Comparison of ENCODE assay signal across 7 cellular contexts in the genomic region with DNA sequence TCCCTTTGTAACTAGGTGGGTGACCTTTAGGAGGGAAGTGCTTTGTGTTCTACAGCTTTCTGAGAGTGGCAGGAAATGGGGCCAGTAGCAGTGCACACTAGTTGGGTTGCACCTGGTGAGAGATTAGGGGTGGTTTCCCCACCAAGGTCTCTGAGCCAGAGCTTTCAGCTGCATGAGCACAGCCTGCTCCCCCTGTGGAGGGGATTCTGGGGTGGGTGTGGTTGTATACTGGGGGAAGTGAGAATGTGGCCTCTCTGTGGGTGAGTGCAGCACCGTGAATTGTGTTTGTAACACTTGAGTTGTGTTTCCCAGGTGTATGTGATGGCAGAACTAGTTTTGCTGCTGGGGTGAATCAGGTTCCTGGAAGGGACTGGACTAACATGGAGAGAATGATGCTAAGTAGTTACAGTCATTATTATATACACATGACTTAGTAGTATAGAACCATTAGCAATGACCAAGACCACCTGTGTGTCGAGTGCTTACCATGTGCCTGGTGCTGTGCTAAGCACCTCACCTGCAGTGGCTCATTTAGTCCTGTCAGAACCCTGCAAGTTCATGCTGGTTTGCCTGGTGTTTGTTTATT. TPM values are rescaled to one million over a fixed set of nuclear protein-coding genes. Genes with fewer than 3 reads are reported as not detected.
DNase-seq lines count a peak whose midpoint lies in the region; ATAC-seq and TF ChIP-seq lines count a peak whose summit lies in the region.

No MANE protein-coding gene starts in this region.

- H3K4me1 Mint-ChIP-seq in HFFc6 (ENCODE audit: low read depth): peaks cover 57% of the 10 kb centered on the region
- peaks cover 39% of the 10 kb centered on the region for H3K4me1 Mint-ChIP-seq in activated naive CD8-positive, alpha-beta T cell treated with anti-CD3 and anti-CD28 coated beads for 36 hours
- peaks cover 59% of the 10 kb centered on the region for H3K4me1 Mint-ChIP-seq in type B pancreatic cell (ENCODE audit: unreplicated experiment)

- H2AK5ac ChIP-seq in mesenchymal stem cell (ENCODE audit: low read length, severe bottlenecking): peak overlapping the region; percentile 13

- H3K36me3 Mint-ChIP-seq in HFFc6 (ENCODE audit: low read depth): no peaks in the 10 kb centered on the region
- H3K36me3 Mint-ChIP-seq in activated naive CD8-positive, alpha-beta T cell treated with anti-CD3 and anti-CD28 coated beads for 36 hours: peaks cover 3% of the 10 kb centered on the region
- H3K36me3 Mint-ChIP-seq in type B pancreatic cell: no peaks in the 10 kb centered on the region

- no peak overlapping the region for H3K14ac ChIP-seq in mesenchymal stem cell (ENCODE audit: low read length in 2 of 2)

- WGBS in mesenchymal stem cell: 58% methylated on average over 2 of the region's 2 CpGs

- no peaks in the 10 kb centered on the region for H3K9me3 ChIP-seq in mesenchymal stem cell (ENCODE audit: control insufficient read depth, low read length)

- peak overlapping the region in 1 of 2 experiments; percentile 79 for H3K4ac ChIP-seq in mesenchymal stem cell (ENCODE audit: low read depth in 1 of 2, low read length in 2 of 2)

- H2AFZ ChIP-seq in mesenchymal stem cell (ENCODE audit: low read depth, low read length): no peak overlapping the region

- peak overlapping the region in 1 of 2 experiments; percentile 68 for H3K4me3 ChIP-seq in mesenchymal stem cell (ENCODE audit: insufficient read depth in 1 of 2, low read depth in 1 of 2, low read length in 2 of 2)

- no peaks in the 10 kb centered on the region for H3K9me3 Mint-ChIP-seq in HFFc6
- no peaks in the 10 kb centered on the region for H3K9me3 Mint-ChIP-seq in activated naive CD8-positive, alpha-beta T cell treated with anti-CD3 and anti-CD28 coated beads for 36 hours
- no peaks in the 10 kb centered on the region for H3K9me3 Mint-ChIP-seq in type B pancreatic cell

- no peaks in the 10 kb centered on the region for H3K27me3 ChIP-seq in mesenchymal stem cell (ENCODE audit: control insufficient read depth in 1 of 2, insufficient read depth in 1 of 2, low read length in 2 of 2)

- H3K27ac ChIP-seq in mesenchymal stem cell (ENCODE audit: low read length, poor library complexity, severe bottlenecking): peak overlapping the region; percentile 55

- peak overlapping the region; percentile 0 for H3K4me2 ChIP-seq in mesenchymal stem cell (ENCODE audit: low read length, poor library complexity, severe bottlenecking)

- H4K8ac ChIP-seq in mesenchymal stem cell (ENCODE audit: low read length): no peak overlapping the region

- H3K27me3 Mint-ChIP-seq in HFFc6 (ENCODE audit: insufficient read depth): peaks cover 3% of the 10 kb centered on the region
- no peaks in the 10 kb centered on the region for H3K27me3 Mint-ChIP-seq in activated naive CD8-positive, alpha-beta T cell treated with anti-CD3 and anti-CD28 coated beads for 36 hours
- H3K27me3 Mint-ChIP-seq in type B pancreatic cell: no peaks in the 10 kb centered on the region

- peak overlapping the region; percentile 5 for H4K91ac ChIP-seq in mesenchymal stem cell (ENCODE audit: low read length)

- peaks cover 8 to 13% of the 10 kb centered on the region in 2 experiments for H3K36me3 ChIP-seq in mesenchymal stem cell (ENCODE audit: control insufficient read depth in 1 of 2, insufficient read depth in 2 of 2, low read depth in 1 of 2, low read length in 2 of 2)

- peak overlapping the region; percentile 83 to 90 for H2BK12ac ChIP-seq in mesenchymal stem cell (ENCODE audit: low read length in 2 of 2)

- H3K4me3 Mint-ChIP-seq in HFFc6 (peak overlapping the region; percentile 73), type B pancreatic cell (peak overlapping the region; percentile 78)
- peak overlapping the region; percentile 48 for H3K4me3 Mint-ChIP-seq in activated naive CD8-positive, alpha-beta T cell treated with anti-CD3 and anti-CD28 coated beads for 36 hours

- H2BK5ac ChIP-seq in mesenchymal stem cell (ENCODE audit: low read depth, low read length, poor library complexity, severe bottlenecking): no peak overlapping the region

- H3K4me1 ChIP-seq in mesenchymal stem cell (ENCODE audit: control insufficient read depth, insufficient read depth, low read depth, low read length): peaks cover 60% of the 10 kb centered on the region

- TF ChIP-seq CTCF in HFFc6 (IDR thresholded peaks at IDR 0.05): no peak
- no peak for TF ChIP-seq CTCF in type B pancreatic cell (conservative IDR thresholded peaks at IDR 0.05)

- H2BK120ac ChIP-seq in mesenchymal stem cell (ENCODE audit: low read depth, low read length): no peak overlapping the region

- peak; percentile 66 for ATAC-seq in GM18867 (IDR thresholded peaks at IDR 0.05; ENCODE audit: unreplicated experiment)

- H3K27ac Mint-ChIP-seq in HFFc6 (peak overlapping the region; percentile 97), type B pancreatic cell (peak overlapping the region; percentile 76)
- H3K27ac Mint-ChIP-seq in activated naive CD8-positive, alpha-beta T cell treated with anti-CD3 and anti-CD28 coated beads for 36 hours: peak overlapping the region; percentile 90

- no peak overlapping the region for H2BK15ac ChIP-seq in mesenchymal stem cell (ENCODE audit: low read depth, poor library complexity, severe bottlenecking)

- H3K18ac ChIP-seq in mesenchymal stem cell (ENCODE audit: low read depth in 1 of 2, low read length in 2 of 2): peak overlapping the region; percentile 49 to 85

- H3K9ac ChIP-seq in mesenchymal stem cell (ENCODE audit: low read length): peak overlapping the region; percentile 74

- H3K23ac ChIP-seq in mesenchymal stem cell (ENCODE audit: low read length in 2 of 2): peak overlapping the region in 1 of 2 experiments; percentile 14

- no peak for DNase-seq in HFFc6
- peak; percentile 23 for DNase-seq in NK-92 (lab: John Stamatoyannopoulos, UW; ENCODE audit: unreplicated experiment)
- DNase-seq in activated naive CD8-positive, alpha-beta T cell treated with anti-CD3 and anti-CD28 coated beads for 36 hours: peak; percentile 77
- no peak for DNase-seq in mesenchymal stem cell
- peak; percentile 39 for DNase-seq in type B pancreatic cell (ENCODE audit: extremely low spot score, unreplicated experiment)
- no peak for DNase-seq in NCI-H524 treated with DMSO at 0.1 percent for 48 hours (lab: John Stamatoyannopoulos, UW)

- H3K79me1 ChIP-seq in mesenchymal stem cell (replicated peaks; ENCODE audit: low read length, poor library complexity, severe bottlenecking): peaks cover 16% of the 10 kb centered on the region

RNA-seq across cellular contexts. Expression of gene CXXC5, which starts 11.8 kb away (rescaled TPM):
- total RNA-seq in HFFc6 (2021; fragmentation: NEBNext Ultra II Directional; extraction: Animal tissue kit (Norgen Biotek cat#: 25700)): 10 to 100 TPM; 46.4 to 58.5 (median 49.2) TPM
- total RNA-seq in activated naive CD8-positive, alpha-beta T cell treated with anti-CD3 and anti-CD28 coated beads for 36 hours: 1 to 10 TPM; 1.3 to 2.0 TPM
- polyA plus RNA-seq in mesenchymal stem cell (2013, experiment 1 of 2): 75.1 TPM
- polyA plus RNA-seq in mesenchymal stem cell (2013, experiment 2 of 2): 76.7 TPM
- 46.7 and 58.6 TPM in 2 replicates for total RNA-seq in type B pancreatic cell (ENCODE audit: low replicate concordance)

Comparison
In these comparisons a context has a peak if more than half of its experiments do, and no peak if none do; other contexts are left out.
1. DNase-seq: peak in NK-92 (single experiment), activated naive CD8-positive, alpha-beta T cell treated with anti-CD3 and anti-CD28 coated beads for 36 hours (single experiment) and type B pancreatic cell (single experiment); none in HFFc6 (single experiment), mesenchymal stem cell (single experiment) and NCI-H524 treated with DMSO at 0.1 percent for 48 hours (single experiment).
2. RNA of gene CXXC5, which starts 11.8 kb away (total RNA-seq): 46.7 to 58.6 TPM in type B pancreatic cell and 46.4 to 58.5 TPM in HFFc6; 1.3 to 2.0 TPM in activated naive CD8-positive, alpha-beta T cell treated with anti-CD3 and anti-CD28 coated beads for 36 hours; every median in the first group is over 10 times any median in the second.
3. Peak in every context shown above with its lines, with median percentiles within 50 percentile points of each other: H3K27ac Mint-ChIP-seq and H3K4me3 Mint-ChIP-seq.